In the genomic region with DNA sequence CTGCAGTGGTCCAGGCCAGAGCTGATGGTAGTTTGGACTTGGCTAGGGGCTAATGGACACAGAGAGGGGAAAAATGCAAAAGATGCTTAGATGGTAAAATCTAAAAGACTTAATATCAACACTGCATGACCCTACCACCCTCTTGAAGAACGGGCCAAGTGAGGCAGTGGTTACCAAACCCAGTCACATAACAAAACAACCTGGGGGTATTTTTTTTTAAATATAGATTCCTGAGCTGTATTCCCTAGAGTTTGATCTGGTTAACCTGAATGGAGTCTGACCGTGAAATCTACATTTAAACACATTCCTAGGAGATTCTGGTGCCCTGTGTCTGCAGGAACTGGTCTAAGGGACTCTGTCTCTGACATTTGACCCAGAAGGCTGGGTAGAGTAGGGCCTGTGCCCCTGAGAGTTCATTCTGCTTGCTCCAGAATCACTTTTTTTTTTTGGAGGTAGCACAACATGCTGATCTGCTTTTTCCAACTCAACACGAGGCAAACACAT, we compare ENCODE assay signal across 17 cellular contexts. TPM values are rescaled to one million over a fixed set of nuclear protein-coding genes. Genes with fewer than 3 reads are reported as not detected.
DNase-seq lines count a peak whose midpoint lies in the region; ATAC-seq and TF ChIP-seq lines count a peak whose summit lies in the region.
"Had no signal": no experiment of that assay in that cellular context is flagged by ENCODE, and none has a peak within 500 bp of the region (broad histone marks: within the 10 kb centered on the region; RNA-seq: fewer than 3 reads in every experiment).

No MANE protein-coding gene starts in this region.

- 26 to 40% methylated on average over 2 to 3 of the region's 3 CpGs for WGBS in gastroesophageal sphincter (ENCODE audit: low coverage in 1 of 2), 2 donors
- 45% methylated on average over 3 of the region's 3 CpGs for WGBS in prostate gland

- CTCF ChIA-PET in A673 (lab: Charles Lee) (no interaction called here), RWPE1 (lab: Yijun Ruan, JAX) (interaction anchor here (0.8 to 1.2 kb wide), 2 partner anchors 12 to 223 kb away, joined by 3 to 6 read pairs; no protein-coding TSS in a partner anchor)

- peaks cover 14% of the 10 kb centered on the region for H3K36me3 ChIP-seq in A673 (ENCODE audit: insufficient read depth, low read length, poor library complexity, severe bottlenecking)
- peaks cover 0 to 38% of the 10 kb centered on the region in 2 donors for H3K36me3 ChIP-seq in gastroesophageal sphincter
- H3K36me3 ChIP-seq in prostate gland = peaks cover 0 to 3% of the 10 kb centered on the region in 2 donors

- intact Hi-C loops in A673 (cut with micrococcal nuclease; ENCODE audit: unreplicated experiment) = no loop called here
- intact Hi-C loops in prostate gland (cut with DNase I) = no loop called here
- intact Hi-C loops in dorsolateral prefrontal cortex (cut with DNase I) = no loop called here

- no peak overlapping the region for H3K27ac Mint-ChIP-seq in stimulated activated naive CD8-positive, alpha-beta T cell treated with anti-CD3 and anti-CD28 coated beads, Interleukin-15, amount 100 ng/mL, for 72 hours

- TF ChIP-seq CTCF in A673 (conservative IDR thresholded peaks at IDR 0.05; ENCODE audit: low read depth, low read length) = no peak
- TF ChIP-seq CTCF in RWPE1 (conservative IDR thresholded peaks at IDR 0.05; ENCODE audit: low read depth) = no peak
- TF ChIP-seq CTCF in gastroesophageal sphincter (IDR thresholded peaks at IDR 0.05) = no peak
- no peak for TF ChIP-seq CTCF in prostate gland (IDR thresholded peaks at IDR 0.05)
- TF ChIP-seq CTCF in dorsolateral prefrontal cortex (IDR thresholded peaks at IDR 0.05 in 54 of 56, conservative IDR thresholded peaks at IDR 0.05 in 2 of 56; ENCODE audit: low read depth in 1 of 56, partially characterized antibody in 56 of 56) = no peak

- H3K4me3 Mint-ChIP-seq in stimulated activated naive CD8-positive, alpha-beta T cell treated with anti-CD3 and anti-CD28 coated beads, Interleukin-15, amount 100 ng/mL, for 72 hours = no peak overlapping the region

- H3K4me1 Mint-ChIP-seq in stimulated activated naive CD8-positive, alpha-beta T cell treated with anti-CD3 and anti-CD28 coated beads, Interleukin-15, amount 100 ng/mL, for 72 hours = no peaks in the 10 kb centered on the region

- H3K4me3 ChIP-seq in A673 (ENCODE audit: low read depth, low read length, poor library complexity, severe bottlenecking) = no peak overlapping the region
- H3K4me3 ChIP-seq in gastroesophageal sphincter = no peak overlapping the region
- H3K4me3 ChIP-seq in prostate gland = no peak overlapping the region
- H3K4me3 ChIP-seq in dorsolateral prefrontal cortex = no peak overlapping the region
- H3K4me3 ChIP-seq: mucosa of descending colon had no signal

- TF ChIP-seq EP300 in gastroesophageal sphincter (IDR thresholded peaks at IDR 0.05) = no peak

- no peak for ATAC-seq in gastroesophageal sphincter
- ATAC-seq in stimulated activated naive CD8-positive, alpha-beta T cell treated with anti-CD3 and anti-CD28 coated beads, Interleukin-15, amount 100 ng/mL, for 72 hours = no peak
- ATAC-seq: Right ventricle myocardium inferior had no signal

- H3K9me3 ChIP-seq in A673 (ENCODE audit: low read depth, low read length, poor library complexity, severe bottlenecking) = no peaks in the 10 kb centered on the region
- H3K9me3 ChIP-seq in gastroesophageal sphincter = no peaks in the 10 kb centered on the region
- no peaks in the 10 kb centered on the region for H3K9me3 ChIP-seq in prostate gland
- H3K9me3 ChIP-seq: mucosa of descending colon had no signal

- POLR2A ChIA-PET in A673 (lab: Charles Lee; ENCODE audit: low non-redundant PET) = no interaction called here
- POLR2A ChIA-PET in RWPE1 (lab: Yijun Ruan, JAX; ENCODE audit: low non-redundant PET) = no interaction called here

- H3K4me1 ChIP-seq in A673 (ENCODE audit: insufficient read depth, low read length, poor library complexity, severe bottlenecking) (peaks cover 13% of the 10 kb centered on the region), gastroesophageal sphincter (peaks cover 0 to 18% (median 13%) of the 10 kb centered on the region in 3 donors), prostate gland (replicated peaks) (no peaks in the 10 kb centered on the region)

- TF ChIP-seq POLR2A in gastroesophageal sphincter (IDR thresholded peaks at IDR 0.05) (no peak), prostate gland (IDR thresholded peaks at IDR 0.05) (no peak)

- DNase-seq in A673 (ENCODE audit: low spot score) = no peak
- DNase-seq in RWPE1 (ENCODE audit: low spot score) = no peak
- DNase-seq in prostate gland (ENCODE audit: low spot score) = no peak
- no peak for DNase-seq in OCI-M2 (lab: John Stamatoyannopoulos, UW; ENCODE audit: unreplicated experiment)
- DNase-seq in stimulated activated naive CD8-positive, alpha-beta T cell treated with anti-CD3 and anti-CD28 coated beads, Interleukin-15, amount 100 ng/mL, for 72 hours = no peak
- no peak for DNase-seq in dorsolateral prefrontal cortex
- no peak for DNase-seq in stimulated activated CD4-positive, alpha-beta T cell treated with anti-CD3 and anti-CD28 coated beads, Interleukin-2, amount 100 ng/mL, for 24 hours
- DNase-seq: amygdala, hypothalamus, mucosa of descending colon, NCI-H1417, NCI-H510A treated with DMSO at 0.1 percent for 48 hours, retina, WERI-Rb-1 had no signal

- no peaks in the 10 kb centered on the region for H3K9me3 Mint-ChIP-seq in stimulated activated naive CD8-positive, alpha-beta T cell treated with anti-CD3 and anti-CD28 coated beads, Interleukin-15, amount 100 ng/mL, for 72 hours

- no peaks in the 10 kb centered on the region for H3K27me3 Mint-ChIP-seq in stimulated activated naive CD8-positive, alpha-beta T cell treated with anti-CD3 and anti-CD28 coated beads, Interleukin-15, amount 100 ng/mL, for 72 hours

- H3K27ac ChIP-seq in A673 (ENCODE audit: low read depth, low read length, poor library complexity, severe bottlenecking) (peak overlapping the region; percentile 52), RWPE1 (peak overlapping the region; percentile 89), gastroesophageal sphincter (peak overlapping the region in 3 of 4 donors; percentile 24 to 74 (median 56)), prostate gland (peak overlapping the region; percentile 41 to 57), dorsolateral prefrontal cortex (peak overlapping the region in 1 of 59 donors; percentile 42)
- H3K27ac ChIP-seq: WERI-Rb-1 had no signal

- BruUV-seq in A673 (replicated peaks; lab: Mats Ljungman, UMichigan) = no TSS peak

- no peaks in the 10 kb centered on the region for H3K27me3 ChIP-seq in A673 (replicated peaks; ENCODE audit: insufficient read depth, low read depth, low read length, poor library complexity)
- H3K27me3 ChIP-seq in gastroesophageal sphincter = no peaks in the 10 kb centered on the region
- H3K27me3 ChIP-seq in prostate gland (replicated peaks; ENCODE audit: insufficient read depth) = no peaks in the 10 kb centered on the region
- no peaks in the 10 kb centered on the region for H3K27me3 ChIP-seq in dorsolateral prefrontal cortex

RNA-seq across cellular contexts. Expression of a gene that starts 15.7 kb away (rescaled TPM):
- 36.6 and 40.7 TPM in 2 replicates for total RNA-seq in A673 (2021)
- total RNA-seq in gastroesophageal sphincter = 10 to 100 TPM; 23.8 to 42.0 (median 31.0) TPM
- 100 to 1,000 TPM in 1 of 2 donors, 10 to 100 TPM in 1; 25.9 to 116 TPM for total RNA-seq in prostate gland
- total RNA-seq in dorsolateral prefrontal cortex = 10 to 100 TPM in 119 of 120 experiments, 1 to 10 TPM in 1; 9.7 to 36.9 (median 19.7) TPM

RNA-seq across cellular contexts. Expression of a gene that starts 24.8 kb away (rescaled TPM):
- total RNA-seq in A673 (2021) (224 and 261 TPM in 2 replicates), gastroesophageal sphincter (100 to 1,000 TPM; 123 to 228 (median 171) TPM), prostate gland (100 to 1,000 TPM; 231 to 289 TPM), dorsolateral prefrontal cortex (100 to 1,000 TPM in 92 of 120 experiments, 10 to 100 TPM in 28; 71.6 to 171 (median 110) TPM)

RNA-seq across cellular contexts. Expression of a gene that starts 30.4 kb away (rescaled TPM):
- total RNA-seq in A673 (2021) (not detected in 2 replicates), gastroesophageal sphincter (under 1 TPM in 1 of 4 donors, not detected in 3; 0.12 TPM), prostate gland (not detected), dorsolateral prefrontal cortex (under 1 TPM in 52 of 120 experiments, not detected in 68; 0.10 to 0.49 (median 0.18) TPM)
- total RNA-seq: mucosa of descending colon, Right ventricle myocardium inferior, ureter had no signal
